Comparison of ENCODE assay signal across 1 cellular context in the genomic region with DNA sequence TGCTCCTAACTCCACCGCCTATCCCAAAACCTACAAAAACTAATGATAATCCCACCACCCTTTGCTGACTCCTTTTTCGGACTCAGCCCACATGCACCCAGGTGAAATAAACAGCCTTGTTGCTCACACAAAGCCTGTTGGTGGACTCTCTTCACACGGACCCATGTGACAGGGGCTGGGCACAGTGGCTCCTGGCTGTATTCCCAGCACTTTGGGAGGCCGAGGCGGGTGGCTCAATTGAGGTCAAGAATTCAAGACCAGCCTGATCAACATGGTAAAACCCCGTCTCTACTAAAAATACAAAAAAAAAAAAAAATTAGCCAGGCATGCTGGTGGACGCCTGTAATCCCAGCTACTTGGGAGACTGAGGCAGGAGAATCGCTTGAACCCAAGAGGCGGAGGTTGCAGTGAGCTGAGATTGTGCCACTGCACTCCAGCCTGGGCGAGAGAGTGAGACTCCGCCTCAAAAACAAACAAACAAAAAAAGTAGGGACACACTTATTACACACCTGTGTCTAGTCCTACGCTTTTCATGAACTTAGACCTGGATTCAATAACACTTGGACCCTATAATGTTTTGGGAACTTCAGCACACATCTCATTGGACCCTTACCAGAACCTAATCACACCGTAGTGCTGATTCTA. TPM values are rescaled to one million over a fixed set of nuclear protein-coding genes. Genes with fewer than 3 reads are reported as not detected.
"Had no signal": no experiment of that assay in that cellular context is flagged by ENCODE, and none has a peak within 500 bp of the region (broad histone marks: within the 10 kb centered on the region; RNA-seq: fewer than 3 reads in every experiment).

No MANE protein-coding gene starts in this region.

RNA-seq across cellular contexts. Expression of a gene that starts 2.6 kb away (rescaled TPM):
- total RNA-seq: natural killer cell treated with Interleukin-12 subunit alpha and Interleukin-12 subunit beta and Interleukin-15 and Interleukin-18, amount 100 ng/mL, for 72 hours had no signal
